Comparison of ENCODE assay signal across 1 cellular context in genomic region chr5:1931590-1932138, GRCh38.
TF ChIP-seq lines count a peak whose summit lies in the region.

No MANE protein-coding gene starts in this region.

TF ChIP-seq in WTC11, 78 proteins besides CTCF, POLR2A, EP300 and RAD21 (continued from another document):
- TF ChIP-seq USF2 (CRISPR knock-in tag; IDR thresholded peaks at IDR 0.05) (no peak), E2F5 (CRISPR knock-in tag; IDR thresholded peaks at IDR 0.05) (no peak)
